ENCODE assay signal across 9 cellular contexts in genomic region chr2:98459776-98460175, GRCh38. TPM values are rescaled to one million over a fixed set of nuclear protein-coding genes. Genes with fewer than 3 reads are reported as not detected.
DNase-seq lines count a peak whose midpoint lies in the region; ATAC-seq and TF ChIP-seq lines count a peak whose summit lies in the region.
"Had no signal": no experiment of that assay in that cellular context is flagged by ENCODE, and none has a peak within 500 bp of the region (broad histone marks: within the 10 kb centered on the region; RNA-seq: fewer than 3 reads in every experiment).

No MANE protein-coding gene starts in this region.

- peak; percentile 29 for ATAC-seq in HG02571 (IDR thresholded peaks at IDR 0.05; ENCODE audit: unreplicated experiment)
- no peak for ATAC-seq in T-helper 17 cell
- ATAC-seq in mucosa of descending colon: peak; percentile 28

- H3K36me3 Mint-ChIP-seq in T-helper 17 cell (ENCODE audit: low read depth): no peaks in the 10 kb centered on the region

- H3K36me3 ChIP-seq in mucosa of descending colon (ENCODE audit: low read depth): no peaks in the 10 kb centered on the region

- H3K4me3 Mint-ChIP-seq in T-helper 17 cell: peak overlapping the region; percentile 67

- intact Hi-C loops in mucosa of descending colon (cut with DNase I, micrococcal nuclease) (no loop called here), dorsolateral prefrontal cortex (cut with DNase I) (no loop called here)

- H3K27me3 ChIP-seq in dorsolateral prefrontal cortex: no peaks in the 10 kb centered on the region

- H3K4me1 Mint-ChIP-seq in T-helper 17 cell: peaks cover 77% of the 10 kb centered on the region

- peak overlapping the region in 5 of 59 donors; percentile 5 to 43 (median 31) for H3K27ac ChIP-seq in dorsolateral prefrontal cortex

- H3K27me3 Mint-ChIP-seq in T-helper 17 cell: no peaks in the 10 kb centered on the region

- CTCF ChIA-PET in GM10248 (lab: Yijun Ruan, JAX): interaction anchor here (1.4 to 4.4 kb wide), 6 partner anchors 10 to 48 kb away, joined by 3 to 26 read pairs (median 10); no protein-coding TSS in a partner anchor

- no peak overlapping the region for H3K4me3 ChIP-seq in mucosa of descending colon
- no peak overlapping the region for H3K4me3 ChIP-seq in dorsolateral prefrontal cortex

- no peak for TF ChIP-seq CTCF in GM10248 (IDR thresholded peaks at IDR 0.05; ENCODE audit: control extremely low read depth, extremely low read depth, low read depth, missing control alignments)
- TF ChIP-seq CTCF in mucosa of descending colon (IDR thresholded peaks at IDR 0.05): no peak
- TF ChIP-seq CTCF in dorsolateral prefrontal cortex (IDR thresholded peaks at IDR 0.05 in 54 of 56, conservative IDR thresholded peaks at IDR 0.05 in 2 of 56; ENCODE audit: low read depth in 1 of 56, partially characterized antibody in 56 of 56): no peak

- peaks cover 10% of the 10 kb centered on the region for H3K4me1 ChIP-seq in mucosa of descending colon (ENCODE audit: low read depth)

- POLR2A ChIA-PET in GM10248 (lab: Yijun Ruan, JAX): no interaction called here

- peak overlapping the region; percentile 97 for H3K27ac Mint-ChIP-seq in T-helper 17 cell

- H3K9me3 ChIP-seq in T-helper 17 cell (ENCODE audit: control insufficient read depth, low read length, poor library complexity, severe bottlenecking): no peaks in the 10 kb centered on the region
- H3K9me3 ChIP-seq in mucosa of descending colon: no peaks in the 10 kb centered on the region

- DNase-seq in GM10248 (ENCODE audit: extremely low spot score) (peak; percentile 48), T-helper 17 cell (no peak), mucosa of descending colon (no peak), occipital lobe (lab: John Stamatoyannopoulos, UW) (no peak), NCI-H1930 (lab: John Stamatoyannopoulos, UW) (no peak), COR-L47 (lab: John Stamatoyannopoulos, UW) (no peak), dorsolateral prefrontal cortex (no peak)
- DNase-seq: NCI-H1436 treated with DMSO at 0.1 percent for 48 hours had no signal

RNA-seq across cellular contexts. Expression of gene INPP4A, which starts 15.1 kb away (rescaled TPM):
- total RNA-seq in T-helper 17 cell (100 to 1,000 TPM; 109 to 110 TPM), mucosa of descending colon (10 to 100 TPM; 18.2 to 39.8 (median 19.1) TPM), occipital lobe (125 TPM), dorsolateral prefrontal cortex (100 to 1,000 TPM in 104 of 120 experiments, 10 to 100 TPM in 16; 54.2 to 160 (median 122) TPM)
